ENCODE assay signal across 25 cellular contexts in the genomic region with DNA sequence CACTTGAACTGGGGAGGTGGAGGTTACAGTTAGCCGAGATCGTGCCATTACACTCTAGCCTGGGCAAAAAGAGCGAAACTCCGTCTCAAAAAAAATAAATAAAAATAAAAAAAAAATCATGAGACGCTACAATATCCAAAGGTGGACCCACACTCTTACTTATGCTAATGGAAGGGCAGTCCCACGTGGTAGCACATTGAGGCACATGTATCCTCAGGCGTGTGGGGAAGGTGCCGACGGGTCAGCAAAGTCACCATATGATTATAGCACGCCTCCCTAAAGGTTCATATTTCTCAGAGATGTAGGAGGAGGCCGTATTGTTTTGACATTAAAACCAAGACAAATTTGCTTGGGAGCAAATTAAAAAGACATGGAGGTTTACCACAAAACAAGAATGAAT.
"Had no signal": no experiment of that assay in that cellular context is flagged by ENCODE, and none has a peak within 500 bp of the region (broad histone marks: within the 10 kb centered on the region; RNA-seq: fewer than 3 reads in every experiment).

No MANE protein-coding gene starts in this region.

- H3K36me3 ChIP-seq: colonic mucosa, esophagus muscularis mucosa, esophagus squamous epithelium, gastrocnemius medialis, gastroesophageal sphincter, heart left ventricle, heart right ventricle had no signal

- H3K27ac ChIP-seq: colonic mucosa, coronary artery, dorsolateral prefrontal cortex, epithelial cell of prostate, esophagus muscularis mucosa, esophagus squamous epithelium, foreskin keratinocyte, gastrocnemius medialis, gastroesophageal sphincter, heart left ventricle, heart right ventricle had no signal

- ATAC-seq: effector memory CD8-positive, alpha-beta T cell; esophagus mucosa; foreskin keratinocyte; gastrocnemius medialis; gastroesophageal sphincter; heart left ventricle; heart right ventricle had no signal

- FAIRE-seq: colon, endometrium, frontal cortex had no signal

- H3K9me3 ChIP-seq: colonic mucosa, esophagus muscularis mucosa, esophagus squamous epithelium, gastrocnemius medialis, gastroesophageal sphincter, heart right ventricle had no signal

- H3K4me1 ChIP-seq: colonic mucosa, esophagus muscularis mucosa, foreskin keratinocyte, gastrocnemius medialis, gastroesophageal sphincter had no signal

- DNase-seq: colonic mucosa; cortex of kidney; dermis blood vessel endothelial cell; dorsolateral prefrontal cortex; effector CD4-positive, alpha-beta T cell; effector CD8-positive, alpha-beta T cell; effector memory CD4-positive, alpha-beta T cell; effector memory CD8-positive, alpha-beta T cell; erythroblast; esophagus squamous epithelium; foreskin fibroblast; foreskin keratinocyte; gastrocnemius medialis; glutamatergic neuron; head of caudate nucleus; heart left ventricle; heart right ventricle had no signal

- H3K27me3 ChIP-seq: colonic mucosa, dorsolateral prefrontal cortex, esophagus muscularis mucosa, esophagus squamous epithelium, foreskin keratinocyte, gastrocnemius medialis, gastroesophageal sphincter, heart left ventricle, heart right ventricle had no signal

- H3K4me3 ChIP-seq: colonic mucosa, coronary artery, dorsolateral prefrontal cortex, esophagus muscularis mucosa, esophagus squamous epithelium, gastrocnemius medialis, gastroesophageal sphincter, heart left ventricle, heart right ventricle had no signal
